10 cellular contexts compared by ENCODE assay signal in genomic region chr13:50320297-50320862, GRCh38.
DNase-seq lines count a peak whose midpoint lies in the region; ATAC-seq lines count a peak whose summit lies in the region.
"Had no signal": no experiment of that assay in that cellular context is flagged by ENCODE, and none has a peak within 500 bp of the region (broad histone marks: within the 10 kb centered on the region; RNA-seq: fewer than 3 reads in every experiment).

No MANE protein-coding gene starts in this region.

- H3K4me1 ChIP-seq in CD8-positive, alpha-beta memory T cell (ENCODE audit: insufficient read depth, low read length) = peaks cover 24% of the 10 kb centered on the region
- peaks cover 0 to 28% of the 10 kb centered on the region in 2 donors for H3K4me1 ChIP-seq in naive thymus-derived CD4-positive, alpha-beta T cell (ENCODE audit: control insufficient read depth in 2 of 2, insufficient read depth in 2 of 2, low read length in 2 of 2)

- peak overlapping the region in 5 of 7 donors; percentile 23 to 76 (median 50) for H3K4me3 Mint-ChIP-seq in CD8-positive, alpha-beta memory T cell
- H3K4me3 Mint-ChIP-seq in central memory CD8-positive, alpha-beta T cell = peak overlapping the region; percentile 38
- no peak overlapping the region for H3K4me3 Mint-ChIP-seq in naive thymus-derived CD4-positive, alpha-beta T cell

- POLR2A ChIA-PET in CD8-positive, alpha-beta memory T cell (lab: Charles Lee) = no interaction called here
- POLR2A ChIA-PET in naive thymus-derived CD4-positive, alpha-beta T cell (lab: Charles Lee) = no interaction called here

- no peak overlapping the region for H3K4me3 ChIP-seq in CD8-positive, alpha-beta memory T cell (ENCODE audit: low read length)
- no peak overlapping the region for H3K4me3 ChIP-seq in naive thymus-derived CD4-positive, alpha-beta T cell (ENCODE audit: low read length)

- intact Hi-C loops in naive thymus-derived CD4-positive, alpha-beta T cell (cut with micrococcal nuclease) = no loop called here

- H3K4me1 Mint-ChIP-seq in CD8-positive, alpha-beta memory T cell = peaks cover 28 to 46% (median 39%) of the 10 kb centered on the region in 3 donors
- peaks cover 28% of the 10 kb centered on the region for H3K4me1 Mint-ChIP-seq in central memory CD8-positive, alpha-beta T cell
- peaks cover 0 to 20% (median 12%) of the 10 kb centered on the region in 7 donors for H3K4me1 Mint-ChIP-seq in naive thymus-derived CD4-positive, alpha-beta T cell

- CTCF ChIA-PET in CD8-positive, alpha-beta memory T cell (lab: Charles Lee) = interaction anchor here (0.9 to 2.0 kb wide), 7 partner anchors 45 to 592 kb away, joined by 3 to 6 read pairs (median 3); no protein-coding TSS in a partner anchor
- CTCF ChIA-PET in naive thymus-derived CD4-positive, alpha-beta T cell (lab: Charles Lee) = no interaction called here

- no peak overlapping the region for H3K27ac ChIP-seq in CD8-positive, alpha-beta memory T cell (ENCODE audit: low read depth, low read length)
- H3K27ac ChIP-seq in naive thymus-derived CD4-positive, alpha-beta T cell (ENCODE audit: low read depth, low read length) = no peak overlapping the region

- no peaks in the 10 kb centered on the region for H3K9me3 ChIP-seq in CD8-positive, alpha-beta memory T cell (ENCODE audit: low read length)
- no peaks in the 10 kb centered on the region for H3K9me3 ChIP-seq in naive thymus-derived CD4-positive, alpha-beta T cell (ENCODE audit: control insufficient read depth in 2 of 3, low read length in 3 of 3)

- no peak for DNase-seq in CD8-positive, alpha-beta memory T cell
- DNase-seq in NCI-H2029 treated with DMSO at 0.1 percent for 48 hours (lab: John Stamatoyannopoulos, UW) = peak; percentile 51
- no peak for DNase-seq in central memory CD8-positive, alpha-beta T cell (ENCODE audit: low spot score in 2 of 2)
- no peak for DNase-seq in naive thymus-derived CD4-positive, alpha-beta T cell
- no peak for DNase-seq in HPDE6-E6E7 (ENCODE audit: extremely low spot score)
- DNase-seq in NCI-H1930 (lab: John Stamatoyannopoulos, UW) = no peak
- no peak for DNase-seq in NCI-H2171 (lab: John Stamatoyannopoulos, UW)
- DNase-seq: effector CD4-positive, alpha-beta T cell; RPMI8226 had no signal

- H3K9me3 Mint-ChIP-seq in CD8-positive, alpha-beta memory T cell = peaks cover 0 to 3% (median 2%) of the 10 kb centered on the region in 5 donors
- peaks cover 4% of the 10 kb centered on the region for H3K9me3 Mint-ChIP-seq in central memory CD8-positive, alpha-beta T cell
- peaks cover 0 to 5% (median 0%) of the 10 kb centered on the region in 11 donors for H3K9me3 Mint-ChIP-seq in naive thymus-derived CD4-positive, alpha-beta T cell

- no peaks in the 10 kb centered on the region for H3K27me3 ChIP-seq in CD8-positive, alpha-beta memory T cell (ENCODE audit: insufficient read depth, low read length, poor library complexity, severe bottlenecking)
- H3K27me3 ChIP-seq in naive thymus-derived CD4-positive, alpha-beta T cell (ENCODE audit: control insufficient read depth in 2 of 2, insufficient read depth in 2 of 2, low read length in 2 of 2) = no peaks in the 10 kb centered on the region

- H3K27ac Mint-ChIP-seq in CD8-positive, alpha-beta memory T cell = peak overlapping the region; percentile 77 to 95 (median 88)
- H3K27ac Mint-ChIP-seq in central memory CD8-positive, alpha-beta T cell (ENCODE audit: low read depth) = peak overlapping the region; percentile 90
- peak overlapping the region in 8 of 9 donors; percentile 8 to 77 (median 46) for H3K27ac Mint-ChIP-seq in naive thymus-derived CD4-positive, alpha-beta T cell

- no peaks in the 10 kb centered on the region for H3K36me3 ChIP-seq in CD8-positive, alpha-beta memory T cell (ENCODE audit: insufficient read depth, low read length)
- H3K36me3 ChIP-seq in naive thymus-derived CD4-positive, alpha-beta T cell (ENCODE audit: control insufficient read depth in 2 of 3, insufficient read depth in 3 of 3, low read length in 3 of 3) = no peaks in the 10 kb centered on the region

- H3K36me3 Mint-ChIP-seq in CD8-positive, alpha-beta memory T cell = peaks cover 0 to 11% (median 5%) of the 10 kb centered on the region in 3 donors
- peaks cover 2% of the 10 kb centered on the region for H3K36me3 Mint-ChIP-seq in central memory CD8-positive, alpha-beta T cell (ENCODE audit: insufficient read depth)
- no peaks in the 10 kb centered on the region for H3K36me3 Mint-ChIP-seq in naive thymus-derived CD4-positive, alpha-beta T cell

- no peaks in the 10 kb centered on the region for H3K27me3 Mint-ChIP-seq in CD8-positive, alpha-beta memory T cell
- no peaks in the 10 kb centered on the region for H3K27me3 Mint-ChIP-seq in central memory CD8-positive, alpha-beta T cell
- peaks cover 0 to 15% (median 0%) of the 10 kb centered on the region in 5 donors for H3K27me3 Mint-ChIP-seq in naive thymus-derived CD4-positive, alpha-beta T cell

- no peak for ATAC-seq in central memory CD8-positive, alpha-beta T cell (replicated peaks; ENCODE audit: extremely low read depth, poor library complexity, severe bottlenecking)
- ATAC-seq in naive thymus-derived CD4-positive, alpha-beta T cell = no peak
- ATAC-seq in HG03432 (IDR thresholded peaks at IDR 0.05; ENCODE audit: unreplicated experiment) = no peak

Comparison
In these comparisons a context has a peak if more than half of its experiments do, and no peak if none do; other contexts are left out.
1. H3K4me3 Mint-ChIP-seq: peak in CD8-positive, alpha-beta memory T cell (5 of 7) and central memory CD8-positive, alpha-beta T cell (single experiment); none in naive thymus-derived CD4-positive, alpha-beta T cell (0 of 10).
2. Peak in every context shown above with its lines, with median percentiles within 50 percentile points of each other: H3K27ac Mint-ChIP-seq.